11 cellular contexts compared by ENCODE assay signal in the genomic region with DNA sequence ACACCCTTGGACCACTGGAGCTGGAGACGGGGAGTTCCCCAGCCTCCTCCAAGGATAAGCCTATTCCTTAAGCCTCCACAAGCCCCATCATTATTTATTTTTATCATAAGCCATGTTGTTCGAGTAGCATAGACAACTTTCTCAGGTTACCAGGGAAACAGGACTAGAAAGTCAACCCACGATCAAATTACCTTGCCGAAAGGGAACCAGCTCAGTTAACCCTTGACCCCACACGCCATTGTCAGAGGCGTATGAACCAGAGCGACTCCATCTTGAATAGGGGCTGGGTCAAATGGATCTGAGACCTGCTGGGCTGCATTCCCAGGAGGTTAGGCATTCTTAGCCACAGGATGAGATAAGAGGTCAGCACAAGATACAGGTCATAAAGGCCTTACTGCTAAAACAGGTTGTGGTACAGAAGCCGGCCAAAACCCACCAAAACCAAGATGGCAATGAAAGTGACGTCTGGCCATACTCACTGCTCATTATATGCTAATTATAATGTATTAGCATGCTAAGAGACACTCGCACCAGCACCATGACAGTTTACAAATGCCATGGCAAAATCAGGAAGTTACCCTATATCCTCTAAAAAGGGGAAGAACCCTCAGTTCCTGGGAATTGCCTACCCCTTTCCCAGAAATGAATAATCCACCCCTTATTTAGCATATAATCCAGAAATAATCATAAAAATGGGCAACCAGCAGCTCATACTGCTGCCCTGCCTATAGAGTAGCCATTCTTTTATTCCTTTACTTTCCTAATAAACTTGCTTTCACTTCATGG. TPM values are rescaled to one million over a fixed set of nuclear protein-coding genes. Genes with fewer than 3 reads are reported as not detected.
A peak's percentile ranks its signal among the peaks of the same experiment; 100 is the strongest.
DNase-seq lines count a peak whose midpoint lies in the region; ATAC-seq, FAIRE-seq and TF ChIP-seq lines count a peak whose summit lies in the region.
"Had no signal": no experiment of that assay in that cellular context is flagged by ENCODE, and none has a peak within 500 bp of the region (broad histone marks: within the 10 kb centered on the region; RNA-seq: fewer than 3 reads in every experiment).

No MANE protein-coding gene starts in this region.

- peak overlapping the region; percentile 70 for H2AK5ac ChIP-seq in IMR-90 (ENCODE audit: low read depth, low read length)

- H3K9me3 Mint-ChIP-seq in stimulated activated naive B cell treated with anti-CD40 and anti-IgM and Interleukin-4, amounts not matched to agents 10 μg/mL and 1 μg/mL and 100 μg/mL, for 72 hours, result peaks cover 4 to 6% of the 10 kb centered on the region in 2 donors
- H3K9me3 Mint-ChIP-seq in activated CD4-positive, alpha-beta memory T cell treated with anti-CD3 and anti-CD28 coated beads, Interleukin-2, amount 10 ng/mL, durations not matched to agents 7 days and 5 days, result no peaks in the 10 kb centered on the region
- H3K9me3 Mint-ChIP-seq in CD14-positive monocyte, result peaks cover 0 to 8% (median 4%) of the 10 kb centered on the region in 7 donors
- H3K9me3 Mint-ChIP-seq: activated naive CD8-positive, alpha-beta T cell treated with anti-CD3 and anti-CD28 coated beads, Interleukin-2, amount 10 ng/mL, durations not matched to agents 7 days and 5 days had no signal

- H4K91ac ChIP-seq in IMR-90 (ENCODE audit: insufficient read depth, low read depth, low read length), result peak overlapping the region; percentile 61

- H3K9me1 ChIP-seq in IMR-90 (ENCODE audit: insufficient read depth, low read length), result peaks cover 62% of the 10 kb centered on the region

- dilution Hi-C loops in IMR-90 (cut with HindIII; ENCODE audit: low sequenced_read_pairs, unreplicated experiment), result no loop called here

- peak overlapping the region; percentile 28; the same call in 1 of the 2 replicates for H3K56ac ChIP-seq in IMR-90 (ENCODE audit: extremely low read depth, insufficient read depth, low read length)

- H3K27ac ChIP-seq in IMR-90 (ENCODE audit: insufficient read depth, low read length) (peak overlapping the region; percentile 63), ascending aorta (peak overlapping the region; percentile 90), HepG2 (ENCODE audit: extremely low read length, insufficient read depth, low read length) (peak overlapping the region; percentile 28)

- no peak for FAIRE-seq in HepG2 (lab: Jason Lieb, UNC)

- no peak for TF ChIP-seq EP300 in HepG2 (IDR thresholded peaks at IDR 0.05; ENCODE audit: low read depth in 2 of 2, low read length in 2 of 2)
- no peak for TF ChIP-seq EP300 in HepG2 (CRISPR knock-in tag; IDR thresholded peaks at IDR 0.05; ENCODE audit: borderline replicate concordance)

- TF ChIP-seq POLR2A in IMR-90 (IDR thresholded peaks at IDR 0.05; ENCODE audit: low read depth, low read length), result no peak
- no peak for TF ChIP-seq POLR2A in HepG2 (IDR thresholded peaks at IDR 0.05; ENCODE audit: insufficient read depth in 1 of 2, low read depth in 2 of 2, low read length in 2 of 2)

- peaks cover 45 to 92% of the 10 kb centered on the region in 2 experiments for H3K79me1 ChIP-seq in IMR-90 (ENCODE audit: low read depth in 1 of 2, low read length in 2 of 2)

- H3K79me2 ChIP-seq in HepG2 (ENCODE audit: insufficient read depth, low read length), result peaks cover 96% of the 10 kb centered on the region

- peak overlapping the region; percentile 45 for H3K18ac ChIP-seq in IMR-90 (ENCODE audit: low read depth, low read length)

- H3K9me3 ChIP-seq in IMR-90 (ENCODE audit: control insufficient read depth, insufficient read depth, low read length) (no peaks in the 10 kb centered on the region), ascending aorta (no peaks in the 10 kb centered on the region), HepG2 (ENCODE audit: low read length) (no peaks in the 10 kb centered on the region)

- WGBS in IMR-90 (ENCODE audit: extremely low coverage in 2 of 2, insufficient read length in 1 of 2), 2 experiments, result 71% methylated on average over 1 of the region's 10 CpGs; no CpG with 5 or more reads in 1 of the 2 experiments
- 97% methylated on average over 10 of the region's 10 CpGs for WGBS in HepG2 (ENCODE audit: low lambda C conversion rate)

- no peaks in the 10 kb centered on the region for H3K27me3 Mint-ChIP-seq in stimulated activated naive B cell treated with anti-CD40 and anti-IgM and Interleukin-4, amounts not matched to agents 10 μg/mL and 1 μg/mL and 100 μg/mL, for 72 hours
- H3K27me3 Mint-ChIP-seq in activated CD4-positive, alpha-beta memory T cell treated with anti-CD3 and anti-CD28 coated beads, Interleukin-2, amount 10 ng/mL, durations not matched to agents 7 days and 5 days, result no peaks in the 10 kb centered on the region
- peaks cover 3 to 5% (median 5%) of the 10 kb centered on the region in 3 donors for H3K27me3 Mint-ChIP-seq in CD14-positive monocyte (ENCODE audit: low read depth in 3 of 3)
- H3K27me3 Mint-ChIP-seq: activated naive CD8-positive, alpha-beta T cell treated with anti-CD3 and anti-CD28 coated beads, Interleukin-2, amount 10 ng/mL, durations not matched to agents 7 days and 5 days had no signal

- in situ Hi-C loops in IMR-90 (cut with MboI; ENCODE audit: low sequenced_read_pairs) (no loop called here), HepG2 (cut with HindIII; ENCODE audit: extremely low pct_ligation_motif_present, low pct_unique_long_range_greater_than_20kb) (no loop called here)

- H3K14ac ChIP-seq in IMR-90 (replicated peaks; ENCODE audit: low read depth, low read length), result peak overlapping the region; percentile 20

- TF ChIP-seq RAD21 in IMR-90 (IDR thresholded peaks at IDR 0.05; ENCODE audit: low read length) (no peak), HepG2 (CRISPR knock-in tag; IDR thresholded peaks at IDR 0.05) (0 out of 2 replicates have a peak, but pooled peaks have one; percentile 18)

- H2AFZ ChIP-seq in IMR-90 (replicated peaks; ENCODE audit: low read length, poor library complexity) (peak overlapping the region; percentile 69), HepG2 (ENCODE audit: low read length) (no peak overlapping the region)

- intact Hi-C loops in IMR-90 (cut with micrococcal nuclease), result no loop called here
- intact Hi-C loops in ascending aorta (cut with DNase I), result loop anchor here (1.0 to 2.0 kb wide), 3 partner anchors 22 to 39 kb away; no protein-coding TSS in a partner anchor
- intact Hi-C loops in HepG2 (cut with micrococcal nuclease; ENCODE audit: unreplicated experiment), result no loop called here
- intact Hi-C loops in CD14-positive monocyte (cut with micrococcal nuclease), result no loop called here

- TF ChIP-seq CTCF in IMR-90 (conservative IDR thresholded peaks at IDR 0.05; ENCODE audit: low read depth, low read length), result no peak
- TF ChIP-seq CTCF in ascending aorta (IDR thresholded peaks at IDR 0.05), result no peak
- TF ChIP-seq CTCF in HepG2 (CRISPR knock-in tag; IDR thresholded peaks at IDR 0.05), result no peak
- TF ChIP-seq CTCF in CD14-positive monocyte (IDR thresholded peaks at IDR 0.05), result no peak

- peak overlapping the region; percentile 93 for H2AK9ac ChIP-seq in IMR-90 (replicated peaks; ENCODE audit: low read depth, low read length, poor library complexity)

- peaks cover 2% of the 10 kb centered on the region; the same call in 1 of the 2 replicates for H3K36me3 ChIP-seq in IMR-90 (ENCODE audit: control insufficient read depth, insufficient read depth, low read length)
- H3K36me3 ChIP-seq in ascending aorta, result no peaks in the 10 kb centered on the region
- H3K36me3 ChIP-seq in HepG2 (replicated peaks in 1 of 2; ENCODE audit: control insufficient read depth in 1 of 2, insufficient read depth in 2 of 2, low read length in 2 of 2), result peaks cover 28 to 45% of the 10 kb centered on the region in 2 experiments

- H3K4me2 ChIP-seq in IMR-90 (ENCODE audit: low read depth, low read length), result no peak overlapping the region
- H3K4me2 ChIP-seq in HepG2 (ENCODE audit: low read depth, low read length), result no peak overlapping the region

- H2BK15ac ChIP-seq in IMR-90 (ENCODE audit: low read depth, low read length), result peak overlapping the region; percentile 21; the same call in 1 of the 3 replicates

- H4K5ac ChIP-seq in IMR-90 (ENCODE audit: low read depth, low read length), result peak overlapping the region; percentile 35

- H3K36me3 Mint-ChIP-seq in stimulated activated naive B cell treated with anti-CD40 and anti-IgM and Interleukin-4, amounts not matched to agents 10 μg/mL and 1 μg/mL and 100 μg/mL, for 72 hours, result peaks cover 43 to 73% of the 10 kb centered on the region in 2 donors
- H3K36me3 Mint-ChIP-seq in activated CD4-positive, alpha-beta memory T cell treated with anti-CD3 and anti-CD28 coated beads, Interleukin-2, amount 10 ng/mL, durations not matched to agents 7 days and 5 days (ENCODE audit: low read depth), result peaks cover 20% of the 10 kb centered on the region
- no peaks in the 10 kb centered on the region for H3K36me3 Mint-ChIP-seq in CD14-positive monocyte

- POLR2A ChIA-PET in IMR-90 (lab: Charles Lee; ENCODE audit: unreplicated experiment), result no interaction called here
- POLR2A ChIA-PET in HepG2 (lab: Yijun Ruan, JAX), result interaction anchor here (1.0 to 1.8 kb wide), 4 partner anchors 7 to 37 kb away, joined by 3 to 10 read pairs (median 6); no protein-coding TSS in a partner anchor
- POLR2A ChIA-PET in activated CD4-positive, alpha-beta memory T cell treated with anti-CD3 and anti-CD28 coated beads, Interleukin-2, amount 10 ng/mL, durations not matched to agents 7 days and 5 days (lab: Charles Lee), result interaction anchor here (1.1 kb wide), 1 partner anchor 21 kb away, joined by 3 read pairs; no protein-coding TSS in a partner anchor

- ATAC-seq in IMR-90 (ENCODE audit: low read depth) (no peak; the same call in 1 of the 2 replicates), HepG2 (no peak)
- ATAC-seq in stimulated activated naive B cell treated with anti-CD40 and anti-IgM and Interleukin-4, amounts not matched to agents 10 μg/mL and 1 μg/mL and 100 μg/mL, for 72 hours (replicated peaks), result peak; percentile 53 to 58

- no peaks in the 10 kb centered on the region for H3K27me3 ChIP-seq in IMR-90 (ENCODE audit: control insufficient read depth, insufficient read depth, low read length)
- no peaks in the 10 kb centered on the region for H3K27me3 ChIP-seq in ascending aorta
- no peaks in the 10 kb centered on the region for H3K27me3 ChIP-seq in HepG2 (ENCODE audit: control insufficient read depth in 1 of 2, insufficient read depth in 2 of 2, low read length in 2 of 2)

- H3K4me1 Mint-ChIP-seq in stimulated activated naive B cell treated with anti-CD40 and anti-IgM and Interleukin-4, amounts not matched to agents 10 μg/mL and 1 μg/mL and 100 μg/mL, for 72 hours, result peaks cover 66 to 78% of the 10 kb centered on the region in 2 donors
- peaks cover 55% of the 10 kb centered on the region for H3K4me1 Mint-ChIP-seq in activated CD4-positive, alpha-beta memory T cell treated with anti-CD3 and anti-CD28 coated beads, Interleukin-2, amount 10 ng/mL, durations not matched to agents 7 days and 5 days
- peaks cover 23% of the 10 kb centered on the region for H3K4me1 Mint-ChIP-seq in CD14-positive monocyte

- H3K4me3 ChIP-seq in IMR-90 (ENCODE audit: insufficient read depth, low read depth, low read length) (no peak overlapping the region), ascending aorta (no peak overlapping the region), HepG2 (replicated peaks in 1 of 3; ENCODE audit: insufficient read depth in 1 of 3, low read depth in 2 of 3, low read length in 3 of 3) (no peak overlapping the region)

- peak overlapping the region; percentile 94 for H3K27ac Mint-ChIP-seq in stimulated activated naive B cell treated with anti-CD40 and anti-IgM and Interleukin-4, amounts not matched to agents 10 μg/mL and 1 μg/mL and 100 μg/mL, for 72 hours
- no peak overlapping the region for H3K27ac Mint-ChIP-seq in activated CD4-positive, alpha-beta memory T cell treated with anti-CD3 and anti-CD28 coated beads, Interleukin-2, amount 10 ng/mL, durations not matched to agents 7 days and 5 days
- H3K27ac Mint-ChIP-seq in CD14-positive monocyte, result peak overlapping the region in 3 of 7 donors; percentile 47 to 53 (median 51)
- H3K27ac Mint-ChIP-seq: activated naive CD8-positive, alpha-beta T cell treated with anti-CD3 and anti-CD28 coated beads, Interleukin-2, amount 10 ng/mL, durations not matched to agents 7 days and 5 days had no signal

- peak overlapping the region; percentile 54 for H2BK120ac ChIP-seq in IMR-90 (ENCODE audit: low read depth, low read length)

- H3K4ac ChIP-seq in IMR-90 (ENCODE audit: low read depth, low read length), result peak overlapping the region; percentile 76

- peak overlapping the region in 1 of 2 experiments; percentile 71; a peak in 1 of 4 replicates for H4K8ac ChIP-seq in IMR-90 (ENCODE audit: low read depth in 2 of 2, low read length in 2 of 2)

- peak overlapping the region; percentile 47 for H2BK5ac ChIP-seq in IMR-90 (ENCODE audit: low read depth, low read length, poor library complexity, severe bottlenecking)

- H4K20me1 ChIP-seq in IMR-90 (ENCODE audit: insufficient read depth, low read length) (peaks cover 50% of the 10 kb centered on the region), HepG2 (ENCODE audit: insufficient read depth, low read length) (peaks cover 34% of the 10 kb centered on the region)

- H3K23ac ChIP-seq in IMR-90 (ENCODE audit: low read depth, low read length), result peak overlapping the region; percentile 77

- CTCF ChIA-PET in IMR-90 (lab: Yijun Ruan, JAX) (no interaction called here), HepG2 (lab: Yijun Ruan, JAX; ENCODE audit: low intra/inter-chr PET ratio, low total read pairs) (no interaction called here)
- CTCF ChIA-PET in activated CD4-positive, alpha-beta memory T cell treated with anti-CD3 and anti-CD28 coated beads, Interleukin-2, amount 10 ng/mL, durations not matched to agents 7 days and 5 days (lab: Charles Lee), result no interaction called here

- H3K4me1 ChIP-seq in IMR-90 (ENCODE audit: control insufficient read depth, insufficient read depth, low read length) (peaks cover 48% of the 10 kb centered on the region), ascending aorta (peaks cover 23 to 50% of the 10 kb centered on the region in 2 donors), HepG2 (ENCODE audit: insufficient read depth, low read length) (peaks cover 99% of the 10 kb centered on the region)

- H2BK20ac ChIP-seq in IMR-90 (ENCODE audit: low read depth, low read length), result peak overlapping the region; percentile 71

- BruUV-seq in IMR-90 (replicated peaks; lab: Mats Ljungman, UMichigan) (no TSS peak), HepG2 (replicated peaks; lab: Mats Ljungman, UMichigan) (no TSS peak)

- peak overlapping the region; percentile 60; the same call in 1 of the 2 replicates for H3K9ac ChIP-seq in IMR-90 (ENCODE audit: low read depth, low read length)
- no peak overlapping the region for H3K9ac ChIP-seq in HepG2 (ENCODE audit: insufficient read depth, low read depth, low read length)

- DNase-seq in IMR-90, result no peak
- DNase-seq in ascending aorta (ENCODE audit: low spot score in 2 of 2), result no peak
- no peak for DNase-seq in HepG2 (ENCODE audit: low spot score)
- DNase-seq in stimulated activated naive B cell treated with anti-CD40 and anti-IgM and Interleukin-4, amounts not matched to agents 10 μg/mL and 1 μg/mL and 100 μg/mL, for 72 hours, result peak; percentile 36
- no peak for DNase-seq in HCEC 1CT
- no peak for DNase-seq in activated CD4-positive, alpha-beta memory T cell treated with anti-CD3 and anti-CD28 coated beads, Interleukin-2, amount 10 ng/mL, durations not matched to agents 7 days and 5 days
- no peak for DNase-seq in islet precursor cell
- no peak for DNase-seq in CD14-positive monocyte (ENCODE audit: low spot score)
- DNase-seq: activated naive CD8-positive, alpha-beta T cell treated with anti-CD3 and anti-CD28 coated beads, Interleukin-2, amount 10 ng/mL, durations not matched to agents 7 days and 5 days; hippocampal formation; NCI-H2171 had no signal

- peak overlapping the region; percentile 49 to 52 for H3K4me3 Mint-ChIP-seq in stimulated activated naive B cell treated with anti-CD40 and anti-IgM and Interleukin-4, amounts not matched to agents 10 μg/mL and 1 μg/mL and 100 μg/mL, for 72 hours
- H3K4me3 Mint-ChIP-seq in activated CD4-positive, alpha-beta memory T cell treated with anti-CD3 and anti-CD28 coated beads, Interleukin-2, amount 10 ng/mL, durations not matched to agents 7 days and 5 days, result no peak overlapping the region
- no peak overlapping the region for H3K4me3 Mint-ChIP-seq in CD14-positive monocyte
- H3K4me3 Mint-ChIP-seq: activated naive CD8-positive, alpha-beta T cell treated with anti-CD3 and anti-CD28 coated beads, Interleukin-2, amount 10 ng/mL, durations not matched to agents 7 days and 5 days had no signal

RNA-seq across cellular contexts. Expression of gene SYNJ2, which starts 22.4 kb away (rescaled TPM):
- total RNA-seq in IMR-90 (2012; rRNA removed) (43.3 and 45.2 TPM in 2 replicates), ascending aorta (3.0 TPM), HepG2 (2016; rRNA removed; fragmentation: Illumina TruSeq; extraction: Trizol) (39.0 and 39.1 TPM in 2 replicates)
- polyA plus RNA-seq in IMR-90 (2012; rRNA removed) (40.8 and 45.6 TPM in 2 replicates), HepG2 (2011; rRNA removed) (57.6 and 59.5 TPM in 2 replicates), CD14-positive monocyte (1 to 10 TPM in 1 of 2 donors, under 1 TPM in 1; 0.82 to 1.6 TPM)
- 21.2 and 29.0 TPM in 2 replicates for polyA plus RNA-seq in IMR-90 (2012; cell fraction: cytosol; rRNA removed)
- polyA plus RNA-seq in IMR-90 (2012; cell fraction: nucleus; rRNA removed; ENCODE audit: low replicate concordance), result 45.7 and 64.6 TPM in 2 replicates
- total RNA-seq in HepG2 (2016; cell fraction: cytosol; rRNA removed; fragmentation: Illumina TruSeq; extraction: Trizol; ENCODE audit: low read depth), result 50.4 and 51.2 TPM in 2 replicates
- total RNA-seq in HepG2 (2016; cell fraction: insoluble cytoplasmic fraction; rRNA removed; fragmentation: Illumina TruSeq; extraction: Trizol), result 32.6 and 44.6 TPM in 2 replicates
- 52.4 and 52.9 TPM in 2 replicates for total RNA-seq in HepG2 (2016; cell fraction: membrane; rRNA removed; fragmentation: Illumina TruSeq; extraction: Trizol)
- total RNA-seq in HepG2 (2016; cell fraction: nucleus; rRNA removed; fragmentation: Illumina TruSeq; extraction: Trizol), result 33.3 and 38.2 TPM in 2 replicates
- polyA plus RNA-seq in HepG2 (2011; cell fraction: cytosol; rRNA removed), result 44.7 and 49.0 TPM in 2 replicates
- polyA plus RNA-seq in HepG2 (2011; cell fraction: nucleus; rRNA removed), result 85.9 and 86.7 TPM in 2 replicates
- 53.7 and 59.9 TPM in 2 replicates for polyA plus RNA-seq in HepG2 (2012)
- polyA plus RNA-seq in HepG2 (2016; cell fraction: cytosol; fragmentation: Illumina TruSeq; extraction: Trizol; ENCODE audit: low read depth), result 53.0 and 54.8 TPM in 2 replicates
- 28.2 and 29.0 TPM in 2 replicates for polyA plus RNA-seq in HepG2 (2016; cell fraction: insoluble cytoplasmic fraction; fragmentation: Illumina TruSeq; extraction: Trizol; ENCODE audit: low read depth)
- polyA plus RNA-seq in HepG2 (2016; cell fraction: membrane; fragmentation: Illumina TruSeq; extraction: Trizol; ENCODE audit: low read depth), result 41.5 and 42.8 TPM in 2 replicates
- 49.3 and 52.0 TPM in 2 replicates for polyA plus RNA-seq in HepG2 (2016; cell fraction: nucleus; fragmentation: Illumina TruSeq; extraction: Trizol; ENCODE audit: insufficient read depth, low read depth)
- polyA minus RNA-seq in HepG2 (2011; rRNA and poly(A)+ RNA removed; ENCODE audit: low replicate concordance), result 21.9 and 161 TPM in 2 replicates
- 57.2 and 71.5 TPM in 2 replicates for polyA minus RNA-seq in HepG2 (2011; cell fraction: cytosol; rRNA and poly(A)+ RNA removed)
- 135 and 148 TPM in 2 replicates for polyA minus RNA-seq in HepG2 (2011; cell fraction: nucleus; rRNA and poly(A)+ RNA removed)
- total RNA-seq in activated CD4-positive, alpha-beta memory T cell treated with anti-CD3 and anti-CD28 coated beads, Interleukin-2, amount 10 ng/mL, durations not matched to agents 7 days and 5 days, result 10 to 100 TPM; 36.8 to 39.1 TPM

Comparison
In these comparisons a context has a peak if more than half of its experiments do, and no peak if none do; other contexts are left out.
1. ATAC-seq: peak in stimulated activated naive B cell treated with anti-CD40 and anti-IgM and Interleukin-4, amounts not matched to agents 10 μg/mL and 1 μg/mL and 100 μg/mL, for 72 hours (2 of 2); none in IMR-90 (single experiment) and HepG2 (single experiment).
2. H3K27ac ChIP-seq: peak in every context shown above with its lines; median percentile 90 in ascending aorta; 63 in IMR-90; 28 in HepG2.
3. H3K4me3 Mint-ChIP-seq: peak in stimulated activated naive B cell treated with anti-CD40 and anti-IgM and Interleukin-4, amounts not matched to agents 10 μg/mL and 1 μg/mL and 100 μg/mL, for 72 hours (2 of 2); none in activated CD4-positive, alpha-beta memory T cell treated with anti-CD3 and anti-CD28 coated beads, Interleukin-2, amount 10 ng/mL, durations not matched to agents 7 days and 5 days (single experiment) and CD14-positive monocyte (0 of 2).